Comparison of ENCODE assay signal across 13 cellular contexts in genomic region chr6:106560966-106561740, GRCh38.
DNase-seq lines count a peak whose midpoint lies in the region; ATAC-seq, FAIRE-seq and TF ChIP-seq lines count a peak whose summit lies in the region.
"Had no signal": no experiment of that assay in that cellular context is flagged by ENCODE, and none has a peak within 500 bp of the region (broad histone marks: within the 10 kb centered on the region; RNA-seq: fewer than 3 reads in every experiment).

No MANE protein-coding gene starts in this region.

- no peak for FAIRE-seq in HTR-8/SVneo (lab: Jason Lieb, UNC)
- FAIRE-seq: colon had no signal

- ATAC-seq in activated naive CD8-positive, alpha-beta T cell treated with anti-CD3 and anti-CD28 coated beads, Interleukin-2, amount 50 U/mL, for 24 hours, result peak; percentile 77
- ATAC-seq in left lung, result peak; percentile 37
- no peak for ATAC-seq in body of pancreas
- ATAC-seq in GM19035 (IDR thresholded peaks at IDR 0.05; ENCODE audit: unreplicated experiment), result no peak
- ATAC-seq in left colon, result no peak
- no peak for ATAC-seq in HG03432 (IDR thresholded peaks at IDR 0.05; ENCODE audit: unreplicated experiment)

- no peak overlapping the region for H3K4me3 Mint-ChIP-seq in activated naive CD8-positive, alpha-beta T cell treated with anti-CD3 and anti-CD28 coated beads, Interleukin-2, amount 50 U/mL, for 24 hours

- peaks cover 43% of the 10 kb centered on the region for H3K36me3 Mint-ChIP-seq in activated naive CD8-positive, alpha-beta T cell treated with anti-CD3 and anti-CD28 coated beads, Interleukin-2, amount 50 U/mL, for 24 hours (ENCODE audit: low read depth)

- H3K27ac Mint-ChIP-seq in activated naive CD8-positive, alpha-beta T cell treated with anti-CD3 and anti-CD28 coated beads, Interleukin-2, amount 50 U/mL, for 24 hours, result peak overlapping the region; percentile 23

- TF ChIP-seq POLR2A in body of pancreas (IDR thresholded peaks at IDR 0.05), result no peak

- no peak for TF ChIP-seq CTCF in AG09319 (IDR thresholded peaks at IDR 0.05; ENCODE audit: low read depth, low read length)
- TF ChIP-seq CTCF in left lung (IDR thresholded peaks at IDR 0.05), result no peak
- TF ChIP-seq CTCF in body of pancreas (IDR thresholded peaks at IDR 0.05), result no peak

- intact Hi-C loops in left lung (cut with DNase I), result loop anchor here in 1 of 2 donors (10.0 kb wide), 1 partner anchor 226 kb away; no protein-coding TSS in a partner anchor
- intact Hi-C loops in body of pancreas (cut with DNase I), result loop anchor here (5.0 kb wide), 1 partner anchor 219 kb away; no protein-coding TSS in a partner anchor
- intact Hi-C loops in left colon (cut with DNase I, micrococcal nuclease), result loop anchor here in 1 of 2 donors (10.0 kb wide), 1 partner anchor 116 kb away; no protein-coding TSS in a partner anchor

- H3K27ac ChIP-seq in left lung, result peak overlapping the region in 1 of 2 donors; percentile 83
- H3K27ac ChIP-seq in body of pancreas, result no peak overlapping the region
- H3K27ac ChIP-seq: KMS-11 had no signal

- 75 to 89% methylated on average over 7 of the region's 7 CpGs for WGBS in body of pancreas, 2 donors

- H3K4me1 Mint-ChIP-seq in activated naive CD8-positive, alpha-beta T cell treated with anti-CD3 and anti-CD28 coated beads, Interleukin-2, amount 50 U/mL, for 24 hours, result peaks cover 24% of the 10 kb centered on the region

- H3K4me3 ChIP-seq in left lung (no peak overlapping the region), body of pancreas (no peak overlapping the region)

- H3K4me1 ChIP-seq in left lung (peaks cover 0 to 37% of the 10 kb centered on the region in 2 donors), body of pancreas (no peaks in the 10 kb centered on the region)

- H3K36me3 ChIP-seq in left lung (peaks cover 0 to 68% of the 10 kb centered on the region in 2 donors), body of pancreas (replicated peaks in 1 of 2; ENCODE audit: insufficient read depth in 1 of 2, low read depth in 2 of 2) (no peaks in the 10 kb centered on the region)

- no peaks in the 10 kb centered on the region for H3K9me3 Mint-ChIP-seq in activated naive CD8-positive, alpha-beta T cell treated with anti-CD3 and anti-CD28 coated beads, Interleukin-2, amount 50 U/mL, for 24 hours

- H3K27me3 Mint-ChIP-seq in activated naive CD8-positive, alpha-beta T cell treated with anti-CD3 and anti-CD28 coated beads, Interleukin-2, amount 50 U/mL, for 24 hours, result no peaks in the 10 kb centered on the region

- H3K9me3 ChIP-seq in left lung (no peaks in the 10 kb centered on the region), body of pancreas (no peaks in the 10 kb centered on the region)

- H3K27me3 ChIP-seq in left lung (no peaks in the 10 kb centered on the region), body of pancreas (no peaks in the 10 kb centered on the region)

- DNase-seq in AG09319 (ENCODE audit: extremely low read depth, low read depth) (peak; percentile 16), HTR-8/SVneo (ENCODE audit: insufficient read length, low spot score) (peak; percentile 6), left lung (no peak), body of pancreas (no peak), left colon (no peak)
- DNase-seq in activated naive CD8-positive, alpha-beta T cell treated with anti-CD3 and anti-CD28 coated beads, Interleukin-2, amount 50 U/mL, for 24 hours, result no peak
- DNase-seq: activated CD8-positive, alpha-beta memory T cell treated with anti-CD3 and anti-CD28 coated beads for 24 hours; DND-41; stimulated activated naive CD4-positive, alpha-beta T cell treated with Interleukin-2 at 50 U/mL for 16 hours had no signal

Comparison
In these comparisons a context has a peak if more than half of its experiments do, and no peak if none do; other contexts are left out.
1. DNase-seq: peak in AG09319 (single experiment) and HTR-8/SVneo (single experiment); none in activated naive CD8-positive, alpha-beta T cell treated with anti-CD3 and anti-CD28 coated beads, Interleukin-2, amount 50 U/mL, for 24 hours (single experiment), left lung (0 of 2), body of pancreas (0 of 4) and left colon (0 of 2).
2. ATAC-seq: peak in activated naive CD8-positive, alpha-beta T cell treated with anti-CD3 and anti-CD28 coated beads, Interleukin-2, amount 50 U/mL, for 24 hours (single experiment) and left lung (single experiment); none in body of pancreas (single experiment), GM19035 (single experiment), left colon (single experiment) and HG03432 (single experiment).